28 cellular contexts compared by ENCODE assay signal in genomic region chr2:109176928-109177327, GRCh38. TPM values are rescaled to one million over a fixed set of nuclear protein-coding genes. Genes with fewer than 3 reads are reported as not detected.
A peak's percentile ranks its signal among the peaks of the same experiment; 100 is the strongest.
DNase-seq lines count a peak whose midpoint lies in the region; ATAC-seq, FAIRE-seq and TF ChIP-seq lines count a peak whose summit lies in the region.
"Had no signal": no experiment of that assay in that cellular context is flagged by ENCODE, and none has a peak within 500 bp of the region (broad histone marks: within the 10 kb centered on the region; RNA-seq: fewer than 3 reads in every experiment).

No MANE protein-coding gene starts in this region.

- peaks cover 3% of the 10 kb centered on the region for H3K36me3 Mint-ChIP-seq in activated T-helper 2 cell treated with anti-CD3 and anti-CD28 coated beads, Interferon-gamma antibody, Interleukin-2, Interleukin-4, amounts not matched to agents 10 μg/mL and 5 μg/mL and 100 μg/mL, durations not matched to agents 14 hours and 24 hours and 36 hours (ENCODE audit: low read depth)

- H3K9me3 ChIP-seq in endothelial cell of umbilical vein (replicated peaks; ENCODE audit: control insufficient read depth, insufficient read depth, low read length) (no peaks in the 10 kb centered on the region), upper lobe of right lung (no peaks in the 10 kb centered on the region)
- H3K9me3 ChIP-seq: colonic mucosa, esophagus squamous epithelium, gastrocnemius medialis, psoas muscle, vagina had no signal

- H3K4me3 ChIP-seq in endothelial cell of umbilical vein (replicated peaks in 1 of 3; ENCODE audit: insufficient read depth in 1 of 3, low read depth in 1 of 3, low read length in 3 of 3) (no peak overlapping the region), upper lobe of right lung (no peak overlapping the region)
- H3K4me3 ChIP-seq: colonic mucosa, esophagus squamous epithelium, gastrocnemius medialis, hepatocyte, psoas muscle, vagina had no signal

- no peak overlapping the region for H3K9ac ChIP-seq in endothelial cell of umbilical vein (replicated peaks; ENCODE audit: extremely low read depth, insufficient read depth, low read length)

- H4K20me1 ChIP-seq in endothelial cell of umbilical vein (replicated peaks; ENCODE audit: control insufficient read depth, extremely low read depth, insufficient read depth, low read length): no peaks in the 10 kb centered on the region

- no peak overlapping the region for H3K4me3 Mint-ChIP-seq in activated T-helper 2 cell treated with anti-CD3 and anti-CD28 coated beads, Interferon-gamma antibody, Interleukin-2, Interleukin-4, amounts not matched to agents 10 μg/mL and 5 μg/mL and 100 μg/mL, durations not matched to agents 14 hours and 24 hours and 36 hours (ENCODE audit: low read depth)
- H3K4me3 Mint-ChIP-seq: activated naive CD4-positive, alpha-beta T cell treated with anti-CD3 and anti-CD28 coated beads, Interleukin-2, amount 10 ng/mL, durations not matched to agents 7 days and 5 days; CD4-positive, CD25-positive, alpha-beta regulatory T cell; memory B cell had no signal

- no TSS peak for BruUV-seq in endothelial cell of umbilical vein (replicated peaks; lab: Mats Ljungman, UMichigan)

- H3K4me1 Mint-ChIP-seq in activated T-helper 2 cell treated with anti-CD3 and anti-CD28 coated beads, Interferon-gamma antibody, Interleukin-2, Interleukin-4, amounts not matched to agents 10 μg/mL and 5 μg/mL and 100 μg/mL, durations not matched to agents 14 hours and 24 hours and 36 hours (ENCODE audit: low read depth): no peaks in the 10 kb centered on the region
- H3K4me1 Mint-ChIP-seq: memory B cell had no signal

- peaks cover 11% of the 10 kb centered on the region for H3K9me3 Mint-ChIP-seq in activated T-helper 2 cell treated with anti-CD3 and anti-CD28 coated beads, Interferon-gamma antibody, Interleukin-2, Interleukin-4, amounts not matched to agents 10 μg/mL and 5 μg/mL and 100 μg/mL, durations not matched to agents 14 hours and 24 hours and 36 hours

- no peak for FAIRE-seq in endothelial cell of umbilical vein (lab: Jason Lieb, UNC)

- H3K27me3 ChIP-seq in endothelial cell of umbilical vein (ENCODE audit: control insufficient read depth in 2 of 2, insufficient read depth in 2 of 2, low read length in 2 of 2): no peaks in the 10 kb centered on the region
- H3K27me3 ChIP-seq in upper lobe of right lung: no peaks in the 10 kb centered on the region
- peaks cover 64% of the 10 kb centered on the region for H3K27me3 ChIP-seq in foreskin keratinocyte
- H3K27me3 ChIP-seq: colonic mucosa, esophagus squamous epithelium, gastrocnemius medialis, hepatocyte, vagina had no signal

- CTCF ChIA-PET in endothelial cell of umbilical vein (lab: Charles Lee): interaction anchor here (1.4 to 1.5 kb wide), 2 partner anchors 47 to 334 kb away, joined by 3 read pairs; no protein-coding TSS in a partner anchor

- H2AFZ ChIP-seq in endothelial cell of umbilical vein (ENCODE audit: low read depth, low read length): no peak overlapping the region
- H2AFZ ChIP-seq: hepatocyte had no signal

- TF ChIP-seq CTCF in VCaP (conservative IDR thresholded peaks at IDR 0.05) (no peak), endothelial cell of umbilical vein (IDR thresholded peaks at IDR 0.05; ENCODE audit: extremely low read depth in 1 of 2, insufficient read depth in 1 of 2, low read depth in 1 of 2, low read length in 2 of 2) (no peak), upper lobe of right lung (IDR thresholded peaks at IDR 0.05) (no peak), foreskin keratinocyte (conservative IDR thresholded peaks at IDR 0.05) (no peak)

- no peak overlapping the region for H3K4me2 ChIP-seq in endothelial cell of umbilical vein (ENCODE audit: insufficient read depth, low read length)
- H3K4me2 ChIP-seq: hepatocyte had no signal

- peaks cover 40% of the 10 kb centered on the region for H3K4me1 ChIP-seq in endothelial cell of umbilical vein (ENCODE audit: control insufficient read depth, extremely low read depth, insufficient read depth, low read length)
- peaks cover 56% of the 10 kb centered on the region for H3K4me1 ChIP-seq in upper lobe of right lung
- H3K4me1 ChIP-seq in foreskin keratinocyte: no peaks in the 10 kb centered on the region
- H3K4me1 ChIP-seq: colonic mucosa had no signal

- no peak overlapping the region for H3K27ac Mint-ChIP-seq in activated T-helper 2 cell treated with anti-CD3 and anti-CD28 coated beads, Interferon-gamma antibody, Interleukin-2, Interleukin-4, amounts not matched to agents 10 μg/mL and 5 μg/mL and 100 μg/mL, durations not matched to agents 14 hours and 24 hours and 36 hours
- H3K27ac Mint-ChIP-seq: activated naive CD4-positive, alpha-beta T cell treated with anti-CD3 and anti-CD28 coated beads, Interleukin-2, amount 10 ng/mL, durations not matched to agents 7 days and 5 days; CD4-positive, CD25-positive, alpha-beta regulatory T cell; memory B cell had no signal

- no peaks in the 10 kb centered on the region for H3K9me1 ChIP-seq in endothelial cell of umbilical vein (replicated peaks; ENCODE audit: control insufficient read depth, extremely low read depth, insufficient read depth, low read length)

- H3K27ac ChIP-seq in VCaP (peak overlapping the region; percentile 74), endothelial cell of umbilical vein (ENCODE audit: insufficient read depth, low read depth, low read length) (no peak overlapping the region), upper lobe of right lung (peak overlapping the region; percentile 18), foreskin keratinocyte (no peak overlapping the region)
- H3K27ac ChIP-seq: colonic mucosa, esophagus squamous epithelium, gastrocnemius medialis, hepatocyte, psoas muscle, vagina had no signal

- peaks cover 32% of the 10 kb centered on the region for H3K27me3 Mint-ChIP-seq in activated T-helper 2 cell treated with anti-CD3 and anti-CD28 coated beads, Interferon-gamma antibody, Interleukin-2, Interleukin-4, amounts not matched to agents 10 μg/mL and 5 μg/mL and 100 μg/mL, durations not matched to agents 14 hours and 24 hours and 36 hours (ENCODE audit: low read depth)

- intact Hi-C loops in endothelial cell of umbilical vein (cut with micrococcal nuclease): no loop called here
- intact Hi-C loops in upper lobe of right lung (cut with DNase I): no loop called here
- intact Hi-C loops in activated T-helper 2 cell treated with anti-CD3 and anti-CD28 coated beads, Interferon-gamma antibody, Interleukin-2, Interleukin-4, amounts not matched to agents 10 μg/mL and 5 μg/mL and 100 μg/mL, durations not matched to agents 14 hours and 24 hours and 36 hours (cut with micrococcal nuclease): no loop called here

- POLR2A ChIA-PET in endothelial cell of umbilical vein (lab: Charles Lee): no interaction called here

- ATAC-seq in upper lobe of right lung: no peak
- no peak for ATAC-seq in HG02678 (IDR thresholded peaks at IDR 0.05; ENCODE audit: unreplicated experiment)
- no peak for ATAC-seq in foreskin keratinocyte
- ATAC-seq: activated CD4-positive, CD25-positive, alpha-beta regulatory T cell treated with anti-CD3 and anti-CD28 coated beads, Interleukin-2, amount 50 U/mL, for 24 hours; gastrocnemius medialis; left cardiac atrium; psoas muscle had no signal

- DNase-seq in NCI-H2171 treated with DMSO at 0.1 percent for 48 hours (lab: John Stamatoyannopoulos, UW): peak; percentile 54
- DNase-seq in NCI-H2171 (lab: John Stamatoyannopoulos, UW): no peak
- DNase-seq in endothelial cell of umbilical vein (ENCODE audit: low read depth, low spot score): peak; percentile 74
- no peak for DNase-seq in upper lobe of right lung
- DNase-seq in foreskin keratinocyte: no peak
- DNase-seq in activated T-helper 2 cell treated with anti-CD3 and anti-CD28 coated beads, Interferon-gamma antibody, Interleukin-2, Interleukin-4, amounts not matched to agents 10 μg/mL and 5 μg/mL and 100 μg/mL, durations not matched to agents 14 hours and 24 hours and 36 hours (ENCODE audit: low spot score): no peak
- DNase-seq: activated CD4-positive, alpha-beta T cell treated with anti-CD3 and anti-CD28 coated beads, Interleukin-2, amount 50 U/mL, for 48 hours; activated naive CD4-positive, alpha-beta T cell treated with anti-CD3 and anti-CD28 coated beads, Interleukin-2, amount 10 ng/mL, durations not matched to agents 7 days and 5 days; amygdala; CD4-positive, CD25-positive, alpha-beta regulatory T cell; colonic mucosa; esophagus squamous epithelium; gastrocnemius medialis; left cardiac atrium; NCI-H1092 treated with DMSO at 0.1 percent for 48 hours; NCI-H187; NCI-H2227 treated with DMSO at 0.1 percent for 48 hours; NCI-H748 treated with DMSO at 0.1 percent for 48 hours; psoas muscle; stimulated activated CD4-positive, alpha-beta T cell treated with anti-CD3 and anti-CD28 coated beads, Interleukin-15, amount 100 ng/mL, for 24 hours; stimulated activated naive CD4-positive, alpha-beta T cell treated with Interleukin-2 at 50 U/mL for 16 hours; T-helper 9 cell had no signal

- H3K36me3 ChIP-seq in endothelial cell of umbilical vein (ENCODE audit: control insufficient read depth in 2 of 2, extremely low read depth in 1 of 2, insufficient read depth in 2 of 2, low read length in 2 of 2): no peaks in the 10 kb centered on the region
- no peaks in the 10 kb centered on the region for H3K36me3 ChIP-seq in upper lobe of right lung
- H3K36me3 ChIP-seq: colonic mucosa, esophagus squamous epithelium, gastrocnemius medialis, vagina had no signal

- no peak for TF ChIP-seq POLR2A in endothelial cell of umbilical vein (IDR thresholded peaks at IDR 0.05; ENCODE audit: low read depth, low read length)

- peaks cover 57% of the 10 kb centered on the region for H3K79me2 ChIP-seq in endothelial cell of umbilical vein (ENCODE audit: control insufficient read depth, insufficient read depth, low read length)

- dilution Hi-C loops in endothelial cell of umbilical vein (cut with MboI; ENCODE audit: extremely low pct_ligation_motif_present, low sequenced_read_pairs): no loop called here

TF ChIP-seq in endothelial cell of umbilical vein, 7 proteins besides CTCF, POLR2A, EP300 and RAD21 (continues in another document):
- TF ChIP-seq MYC (IDR thresholded peaks at IDR 0.05; ENCODE audit: low read depth, low read length): no peak
- TF ChIP-seq POLR2AphosphoS5 (IDR thresholded peaks at IDR 0.05; ENCODE audit: insufficient read depth, low read depth, low read length): no peak

RNA-seq across cellular contexts. Expression of gene SH3RF3, which starts 47.9 kb away (rescaled TPM):
- total RNA-seq in endothelial cell of umbilical vein (9.4 and 14.7 TPM in 2 replicates), upper lobe of right lung (7.4 TPM), foreskin keratinocyte (0.07 and 0.14 TPM in 2 replicates)
- polyA plus RNA-seq in endothelial cell of umbilical vein (3.8 and 3.9 TPM in 2 replicates), foreskin keratinocyte (0.01 and 0.07 TPM in 2 replicates)
- polyA plus RNA-seq in endothelial cell of umbilical vein (2011; cell fraction: cytosol; rRNA removed): 3.7 and 3.9 TPM in 2 replicates
- 7.4 and 8.1 TPM in 2 replicates for polyA plus RNA-seq in endothelial cell of umbilical vein (2011; cell fraction: nucleus; rRNA removed)
- 12.5 and 15.9 TPM in 2 replicates for polyA plus RNA-seq in endothelial cell of umbilical vein (2012)
- polyA minus RNA-seq in endothelial cell of umbilical vein: 5.3 and 7.4 TPM in 2 replicates
- 1.6 TPM for polyA minus RNA-seq in endothelial cell of umbilical vein (2011; cell fraction: cytosol; rRNA and poly(A)+ RNA removed)
- 8.6 and 16.6 TPM in 2 replicates for polyA minus RNA-seq in endothelial cell of umbilical vein (2011; cell fraction: nucleus; rRNA and poly(A)+ RNA removed)
- 0.64 and 0.78 TPM in 2 replicates for total RNA-seq in activated T-helper 2 cell treated with anti-CD3 and anti-CD28 coated beads, Interferon-gamma antibody, Interleukin-2, Interleukin-4, amounts not matched to agents 10 μg/mL and 5 μg/mL and 100 μg/mL, durations not matched to agents 14 hours and 24 hours and 36 hours

Comparison
In these comparisons a context has a peak if more than half of its experiments do, and no peak if none do; other contexts are left out.
1. DNase-seq: peak in NCI-H2171 treated with DMSO at 0.1 percent for 48 hours (single experiment) and endothelial cell of umbilical vein (single experiment); none in NCI-H2171 (single experiment), upper lobe of right lung (single experiment), foreskin keratinocyte (0 of 2) and activated T-helper 2 cell treated with anti-CD3 and anti-CD28 coated beads, Interferon-gamma antibody, Interleukin-2, Interleukin-4, amounts not matched to agents 10 μg/mL and 5 μg/mL and 100 μg/mL, durations not matched to agents 14 hours and 24 hours and 36 hours (single experiment).
2. H3K27ac ChIP-seq: peak in VCaP (single experiment) and upper lobe of right lung (single experiment); none in endothelial cell of umbilical vein (single experiment) and foreskin keratinocyte (single experiment).